33 cellular contexts compared by ENCODE assay signal in genomic region chr7:151465169-151465568, GRCh38. TPM values are rescaled to one million over a fixed set of nuclear protein-coding genes. Genes with fewer than 3 reads are reported as not detected.
"Had no signal": no experiment of that assay in that cellular context is flagged by ENCODE, and none has a peak within 500 bp of the region (broad histone marks: within the 10 kb centered on the region; RNA-seq: fewer than 3 reads in every experiment).

No MANE protein-coding gene starts in this region.

- H3K27me3 Mint-ChIP-seq: activated CD4-positive, alpha-beta T cell treated with anti-CD3 and anti-CD28 coated beads, Interleukin-2, amount 10 ng/mL, durations not matched to agents 24 days and 14 days; activated T-helper 17 cell treated with anti-CD3 and anti-CD28 coated beads, Interleukin-2, amount 50 U/mL, for 72 hours; central memory CD8-positive, alpha-beta T cell had no signal

- DNase-seq: activated CD4-positive, alpha-beta T cell treated with anti-CD3 and anti-CD28 coated beads, Interleukin-2, amount 10 ng/mL, durations not matched to agents 24 days and 14 days; activated CD4-positive, alpha-beta T cell treated with anti-CD3 and anti-CD28 coated beads, Interleukin-2, amount 50 U/mL, for 4 hours; activated CD8-positive, alpha-beta T cell treated with anti-CD3 and anti-CD28 coated beads for 36 hours; activated effector memory CD4-positive, alpha-beta T cell treated with anti-CD3 and anti-CD28 coated beads, Interleukin-2, amount 50 U/mL, for 16 hours; activated naive CD4-positive, alpha-beta T cell; activated naive CD4-positive, alpha-beta T cell treated with anti-CD3 and anti-CD28 coated beads, Interleukin-2, amount 50 U/mL, for 16 hours; activated naive CD8-positive, alpha-beta T cell treated with anti-CD3 and anti-CD28 coated beads for 36 hours; activated T-cell treated with anti-CD3 and anti-CD28 coated beads, Interleukin-2, amount 50 U/mL, for 1 hour; activated T-cell treated with anti-CD3 and anti-CD28 coated beads, Interleukin-2, amount 50 U/mL, for 72 hours; amniotic stem cell; aorta; brain microvascular endothelial cell; NCI-H1105; NCI-H1417 treated with DMSO at 0.1 percent for 48 hours; NCI-H187 treated with DMSO at 0.1 percent for 48 hours; NCI-H2081; NCI-H226; NCI-H524 treated with DMSO at 0.1 percent for 48 hours; Peyer's patch; RPMI8226; SIG-M5; T1000; WERI-Rb-1 had no signal

- H3K27ac Mint-ChIP-seq: activated CD4-positive, alpha-beta T cell treated with anti-CD3 and anti-CD28 coated beads, Interleukin-2, amount 10 ng/mL, durations not matched to agents 24 days and 14 days; activated CD8-positive, alpha-beta T cell treated with anti-CD3 and anti-CD28 coated beads for 36 hours; activated naive CD8-positive, alpha-beta T cell treated with anti-CD3 and anti-CD28 coated beads for 36 hours; activated T-cell treated with anti-CD3 and anti-CD28 coated beads, Interleukin-2, amount 50 U/mL, for 72 hours; activated T-helper 17 cell treated with anti-CD3 and anti-CD28 coated beads, Interleukin-2, amount 50 U/mL, for 72 hours had no signal

- H3K27ac ChIP-seq: brain microvascular endothelial cell, Peyer's patch, WERI-Rb-1 had no signal

- H3K4me3 Mint-ChIP-seq: activated CD4-positive, alpha-beta T cell treated with anti-CD3 and anti-CD28 coated beads, Interleukin-2, amount 10 ng/mL, durations not matched to agents 24 days and 14 days; activated CD8-positive, alpha-beta T cell treated with anti-CD3 and anti-CD28 coated beads for 36 hours; activated naive CD8-positive, alpha-beta T cell treated with anti-CD3 and anti-CD28 coated beads for 36 hours; activated T-cell treated with anti-CD3 and anti-CD28 coated beads, Interleukin-2, amount 50 U/mL, for 72 hours; activated T-helper 17 cell treated with anti-CD3 and anti-CD28 coated beads, Interleukin-2, amount 50 U/mL, for 72 hours; central memory CD8-positive, alpha-beta T cell had no signal

- ATAC-seq: activated CD8-positive, alpha-beta T cell treated with anti-CD3 and anti-CD28 coated beads for 36 hours; activated T-cell treated with anti-CD3 and anti-CD28 coated beads, Interleukin-2, amount 50 U/mL, for 72 hours; activated T-helper 17 cell treated with anti-CD3 and anti-CD28 coated beads, Interleukin-2, amount 50 U/mL, for 72 hours; Right ventricle myocardium inferior had no signal

- H3K4me3 ChIP-seq: Peyer's patch had no signal

- H3K27me3 ChIP-seq: brain microvascular endothelial cell, Peyer's patch had no signal

RNA-seq across cellular contexts. Expression of gene CRYGN, which starts 25.2 kb away (rescaled TPM):
- total RNA-seq: activated CD4-positive, alpha-beta T cell treated with anti-CD3 and anti-CD28 coated beads, Interleukin-2, amount 10 ng/mL, durations not matched to agents 24 days and 14 days; activated CD8-positive, alpha-beta memory T cell treated with anti-CD3 and anti-CD28 coated beads for 36 hours; activated T-helper 17 cell treated with anti-CD3 and anti-CD28 coated beads, Interleukin-2, amount 50 U/mL, for 72 hours; chondrocyte; LHCN-M2; Peyer's patch; Right ventricle myocardium inferior; SK-MEL-5; T-helper 1 cell treated with Interleukin-12 subunit alpha and Interleukin-12 subunit beta and Interleukin-4 antibody, amounts not matched to agents 30 ng/mL and 1 ng/mL, for 36 hours; T-helper 2 cell treated with Interferon-gamma antibody and Interleukin-4, amounts not matched to agents 100 ng/mL and 5 ng/mL, for 36 hours had no signal

RNA-seq across cellular contexts. Expression of gene WDR86, which starts 55.3 kb away (rescaled TPM):
- total RNA-seq: activated CD4-positive, alpha-beta T cell treated with anti-CD3 and anti-CD28 coated beads, Interleukin-2, amount 10 ng/mL, durations not matched to agents 24 days and 14 days; activated CD8-positive, alpha-beta memory T cell treated with anti-CD3 and anti-CD28 coated beads for 36 hours; activated naive CD8-positive, alpha-beta T cell treated with anti-CD3 and anti-CD28 coated beads for 36 hours; chondrocyte; NCI-H460; SK-MEL-5; T-helper 1 cell treated with Interleukin-12 subunit alpha and Interleukin-12 subunit beta and Interleukin-4 antibody, amounts not matched to agents 30 ng/mL and 1 ng/mL, for 36 hours; T-helper 2 cell treated with Interferon-gamma antibody and Interleukin-4, amounts not matched to agents 100 ng/mL and 5 ng/mL, for 36 hours had no signal
